18 cellular contexts compared by ENCODE assay signal in the genomic region with DNA sequence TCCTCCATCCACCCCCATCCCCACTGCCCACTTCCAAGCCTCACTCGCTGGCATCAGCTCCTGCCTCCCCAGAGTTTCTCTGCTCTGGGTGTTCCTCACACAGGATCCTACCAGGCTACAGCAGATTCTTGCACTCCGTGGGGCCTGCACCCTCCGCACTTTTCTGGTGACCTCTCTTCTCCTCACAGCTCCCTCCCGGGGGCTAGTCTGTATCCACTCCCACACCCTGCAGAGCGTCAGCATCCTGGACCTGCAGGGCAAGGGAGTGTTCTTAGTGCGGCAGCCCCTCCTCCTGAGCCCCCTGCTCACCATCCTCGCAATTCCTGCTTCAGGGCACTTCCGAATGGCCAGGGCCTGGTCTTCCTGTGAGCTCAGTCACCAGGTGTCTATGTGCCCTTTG.
"Had no signal": no experiment of that assay in that cellular context is flagged by ENCODE, and none has a peak within 500 bp of the region (broad histone marks: within the 10 kb centered on the region; RNA-seq: fewer than 3 reads in every experiment).

No MANE protein-coding gene starts in this region.

- H3K36me3 Mint-ChIP-seq: stimulated activated effector memory CD8-positive, alpha-beta T cell treated with anti-CD3 and anti-CD28 coated beads, Interleukin-12 subunit alpha, Interleukin-12 subunit beta, amount 100 ng/mL, for 72 hours had no signal

- H3K27ac Mint-ChIP-seq: activated naive CD8-positive, alpha-beta T cell treated with anti-CD3 and anti-CD28 coated beads, Interleukin-2, amount 10 ng/mL, durations not matched to agents 7 days and 5 days; stimulated activated effector memory CD8-positive, alpha-beta T cell treated with anti-CD3 and anti-CD28 coated beads, Interleukin-12 subunit alpha, Interleukin-12 subunit beta, amount 100 ng/mL, for 72 hours had no signal

- H3K9me3 ChIP-seq: colonic mucosa, gastrocnemius medialis, mucosa of descending colon, uterus had no signal

- H3K4me3 ChIP-seq: colonic mucosa, gastrocnemius medialis, mucosa of descending colon, skin epidermis, thoracic aorta, uterus had no signal

- DNase-seq: activated CD4-positive, alpha-beta T cell treated with anti-CD3 and anti-CD28 coated beads, Interleukin-2, amount 50 U/mL, for 4 hours; activated naive CD4-positive, alpha-beta T cell treated with Interleukin-2 at 50 U/mL for 16 hours; activated naive CD8-positive, alpha-beta T cell treated with anti-CD3 and anti-CD28 coated beads, Interleukin-2, amount 10 ng/mL, durations not matched to agents 7 days and 5 days; brain microvascular endothelial cell; colonic mucosa; erythroblast; mesenchymal stem cell; mucosa of descending colon; naive B cell; stimulated activated CD4-positive, alpha-beta T cell treated with anti-CD3 and anti-CD28 coated beads, Interleukin-4, amount 100 ng/mL, for 24 hours; T1000 had no signal

- H3K4me3 Mint-ChIP-seq: activated naive CD8-positive, alpha-beta T cell treated with anti-CD3 and anti-CD28 coated beads, Interleukin-2, amount 10 ng/mL, durations not matched to agents 7 days and 5 days; central memory CD8-positive, alpha-beta T cell; naive B cell; stimulated activated effector memory CD8-positive, alpha-beta T cell treated with anti-CD3 and anti-CD28 coated beads, Interleukin-12 subunit alpha, Interleukin-12 subunit beta, amount 100 ng/mL, for 72 hours had no signal

- H3K27ac ChIP-seq: brain microvascular endothelial cell, colonic mucosa, gastrocnemius medialis, skin epidermis, thoracic aorta, uterus had no signal

- ATAC-seq: gastrocnemius medialis; mucosa of descending colon; stimulated activated effector memory CD8-positive, alpha-beta T cell treated with anti-CD3 and anti-CD28 coated beads, Interleukin-12 subunit alpha, Interleukin-12 subunit beta, amount 100 ng/mL, for 72 hours had no signal

- H3K4me1 ChIP-seq: colonic mucosa, gastrocnemius medialis, uterus had no signal

- FAIRE-seq: endometrium had no signal

- H3K36me3 ChIP-seq: brain microvascular endothelial cell, colonic mucosa, gastrocnemius medialis, thoracic aorta, uterus had no signal

- H3K4me1 Mint-ChIP-seq: central memory CD8-positive, alpha-beta T cell; stimulated activated effector memory CD8-positive, alpha-beta T cell treated with anti-CD3 and anti-CD28 coated beads, Interleukin-12 subunit alpha, Interleukin-12 subunit beta, amount 100 ng/mL, for 72 hours had no signal

- H3K27me3 ChIP-seq: brain microvascular endothelial cell, colonic mucosa, gastrocnemius medialis, uterus had no signal
